ENCODE assay signal across 1 cellular context in the genomic region with DNA sequence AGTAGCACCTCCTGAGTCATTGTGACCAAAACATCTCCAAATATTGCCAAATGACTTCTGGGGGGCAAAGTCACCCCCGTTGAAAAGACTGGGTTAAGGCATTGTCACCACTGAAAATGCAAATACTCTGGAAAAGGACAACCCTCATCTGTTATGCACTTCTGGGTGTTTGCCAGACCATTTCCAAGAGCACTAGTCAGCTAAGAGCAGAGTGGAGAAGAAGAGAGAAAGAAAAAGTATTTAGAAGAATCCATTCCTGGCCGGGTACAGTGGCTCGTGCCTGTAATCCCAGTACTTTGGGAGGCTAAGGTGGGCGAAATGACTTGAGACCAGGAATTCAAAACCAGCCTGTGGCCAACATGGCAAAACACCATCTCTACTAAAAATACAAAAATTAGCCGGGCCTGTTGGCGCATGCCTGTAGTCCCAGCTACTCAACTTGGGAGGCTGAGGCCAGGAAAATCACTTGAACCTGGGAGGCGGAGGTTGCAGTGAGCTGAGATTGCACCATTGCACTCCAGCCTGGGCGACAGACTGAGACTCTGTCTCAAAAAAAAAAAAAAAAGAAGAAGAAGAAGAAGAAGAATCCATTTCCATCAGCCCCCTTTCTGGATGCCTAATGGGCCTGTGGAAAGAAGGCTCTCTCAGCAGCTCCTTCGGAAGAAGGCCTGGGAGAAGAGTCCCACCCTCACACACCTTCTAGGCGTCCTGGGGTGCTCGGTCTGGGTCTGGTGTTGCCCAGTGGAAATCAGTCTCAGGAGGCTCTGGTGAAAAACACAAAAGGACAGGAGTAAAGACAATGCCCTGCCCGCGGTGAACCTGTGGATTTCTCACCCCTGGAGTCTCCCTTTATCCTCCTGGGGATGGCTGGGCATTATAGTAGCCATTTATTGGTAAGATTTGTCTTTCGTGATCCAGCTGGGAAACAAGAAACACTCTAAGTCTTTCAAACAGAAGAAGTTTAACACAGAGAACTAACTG.
TF ChIP-seq lines count a peak whose summit lies in the region.

No MANE protein-coding gene starts in this region.

TF ChIP-seq in GM23338, 12 proteins besides CTCF, POLR2A, EP300 and RAD21 (continued from another document):
- TF ChIP-seq, protein P1, sequence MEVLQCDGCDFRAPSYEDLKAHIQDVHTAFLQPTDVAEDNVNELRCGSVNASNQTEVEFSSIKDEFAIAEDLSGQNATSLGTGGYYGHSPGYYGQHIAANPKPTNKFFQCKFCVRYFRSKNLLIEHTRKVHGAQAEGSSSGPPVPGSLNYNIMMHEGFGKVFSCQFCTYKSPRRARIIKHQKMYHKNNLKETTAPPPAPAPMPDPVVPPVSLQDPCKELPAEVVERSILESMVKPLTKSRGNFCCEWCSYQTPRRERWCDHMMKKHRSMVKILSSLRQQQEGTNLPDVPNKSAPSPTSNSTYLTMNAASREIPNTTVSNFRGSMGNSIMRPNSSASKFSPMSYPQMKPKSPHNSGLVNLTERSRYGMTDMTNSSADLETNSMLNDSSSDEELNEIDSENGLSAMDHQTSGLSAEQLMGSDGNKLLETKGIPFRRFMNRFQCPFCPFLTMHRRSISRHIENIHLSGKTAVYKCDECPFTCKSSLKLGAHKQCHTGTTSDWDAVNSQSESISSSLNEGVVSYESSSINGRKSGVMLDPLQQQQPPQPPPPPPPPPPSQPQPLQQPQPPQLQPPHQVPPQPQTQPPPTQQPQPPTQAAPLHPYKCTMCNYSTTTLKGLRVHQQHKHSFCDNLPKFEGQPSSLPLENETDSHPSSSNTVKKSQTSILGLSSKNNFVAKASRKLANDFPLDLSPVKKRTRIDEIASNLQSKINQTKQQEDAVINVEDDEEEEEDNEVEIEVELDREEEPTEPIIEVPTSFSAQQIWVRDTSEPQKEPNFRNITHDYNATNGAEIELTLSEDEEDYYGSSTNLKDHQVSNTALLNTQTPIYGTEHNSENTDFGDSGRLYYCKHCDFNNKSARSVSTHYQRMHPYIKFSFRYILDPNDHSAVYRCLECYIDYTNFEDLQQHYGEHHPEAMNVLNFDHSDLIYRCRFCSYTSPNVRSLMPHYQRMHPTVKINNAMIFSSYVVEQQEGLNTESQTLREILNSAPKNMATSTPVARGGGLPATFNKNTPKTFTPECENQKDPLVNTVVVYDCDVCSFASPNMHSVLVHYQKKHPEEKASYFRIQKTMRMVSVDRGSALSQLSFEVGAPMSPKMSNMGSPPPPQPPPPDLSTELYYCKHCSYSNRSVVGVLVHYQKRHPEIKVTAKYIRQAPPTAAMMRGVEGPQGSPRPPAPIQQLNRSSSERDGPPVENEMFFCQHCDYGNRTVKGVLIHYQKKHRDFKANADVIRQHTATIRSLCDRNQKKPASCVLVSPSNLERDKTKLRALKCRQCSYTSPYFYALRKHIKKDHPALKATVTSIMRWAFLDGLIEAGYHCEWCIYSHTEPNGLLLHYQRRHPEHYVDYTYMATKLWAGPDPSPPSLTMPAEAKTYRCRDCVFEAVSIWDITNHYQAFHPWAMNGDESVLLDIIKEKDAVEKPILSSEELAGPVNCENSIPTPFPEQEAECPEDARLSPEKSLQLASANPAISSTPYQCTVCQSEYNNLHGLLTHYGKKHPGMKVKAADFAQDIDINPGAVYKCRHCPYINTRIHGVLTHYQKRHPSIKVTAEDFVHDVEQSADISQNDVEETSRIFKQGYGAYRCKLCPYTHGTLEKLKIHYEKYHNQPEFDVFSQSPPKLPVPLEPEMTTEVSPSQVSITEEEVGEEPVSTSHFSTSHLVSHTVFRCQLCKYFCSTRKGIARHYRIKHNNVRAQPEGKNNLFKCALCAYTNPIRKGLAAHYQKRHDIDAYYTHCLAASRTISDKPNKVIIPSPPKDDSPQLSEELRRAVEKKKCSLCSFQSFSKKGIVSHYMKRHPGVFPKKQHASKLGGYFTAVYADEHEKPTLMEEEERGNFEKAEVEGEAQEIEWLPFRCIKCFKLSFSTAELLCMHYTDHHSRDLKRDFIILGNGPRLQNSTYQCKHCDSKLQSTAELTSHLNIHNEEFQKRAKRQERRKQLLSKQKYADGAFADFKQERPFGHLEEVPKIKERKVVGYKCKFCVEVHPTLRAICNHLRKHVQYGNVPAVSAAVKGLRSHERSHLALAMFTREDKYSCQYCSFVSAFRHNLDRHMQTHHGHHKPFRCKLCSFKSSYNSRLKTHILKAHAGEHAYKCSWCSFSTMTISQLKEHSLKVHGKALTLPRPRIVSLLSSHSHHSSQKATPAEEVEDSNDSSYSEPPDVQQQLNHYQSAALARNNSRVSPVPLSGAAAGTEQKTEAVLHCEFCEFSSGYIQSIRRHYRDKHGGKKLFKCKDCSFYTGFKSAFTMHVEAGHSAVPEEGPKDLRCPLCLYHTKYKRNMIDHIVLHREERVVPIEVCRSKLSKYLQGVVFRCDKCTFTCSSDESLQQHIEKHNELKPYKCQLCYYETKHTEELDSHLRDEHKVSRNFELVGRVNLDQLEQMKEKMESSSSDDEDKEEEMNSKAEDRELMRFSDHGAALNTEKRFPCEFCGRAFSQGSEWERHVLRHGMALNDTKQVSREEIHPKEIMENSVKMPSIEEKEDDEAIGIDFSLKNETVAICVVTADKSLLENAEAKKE (CRISPR knock-in tag; IDR thresholded peaks at IDR 0.05), result no peak
- TF ChIP-seq EZH2 (IDR thresholded peaks at IDR 0.05; ENCODE audit: low read depth, unreplicated experiment), result no peak
- TF ChIP-seq ZNF331 (CRISPR knock-in tag; IDR thresholded peaks at IDR 0.05; ENCODE audit: low read depth), result no peak
- TF ChIP-seq JUNB (IDR thresholded peaks at IDR 0.05; ENCODE audit: unreplicated experiment), result no peak
